8 cellular contexts compared by ENCODE assay signal in genomic region chr12:130041983-130042812, GRCh38.
A peak's percentile ranks its signal among the peaks of the same experiment; 100 is the strongest.
DNase-seq lines count a peak whose midpoint lies in the region; ATAC-seq and TF ChIP-seq lines count a peak whose summit lies in the region.

No MANE protein-coding gene starts in this region.

- peaks cover 21% of the 10 kb centered on the region for H3K27me3 Mint-ChIP-seq in activated CD8-positive, alpha-beta memory T cell treated with anti-CD3 and anti-CD28 coated beads, Interleukin-2, amount 10 ng/mL, durations not matched to agents 7 days and 5 days
- H3K27me3 Mint-ChIP-seq in activated CD4-positive, alpha-beta T cell treated with anti-CD3 and anti-CD28 coated beads, Interleukin-2, amount 10 ng/mL, durations not matched to agents 24 days and 14 days, result peaks cover 20% of the 10 kb centered on the region

- H3K36me3 ChIP-seq in psoas muscle (ENCODE audit: insufficient read depth in 1 of 2, low read depth in 1 of 2), result no peaks in the 10 kb centered on the region

- no peaks in the 10 kb centered on the region for H3K4me1 Mint-ChIP-seq in activated CD8-positive, alpha-beta memory T cell treated with anti-CD3 and anti-CD28 coated beads, Interleukin-2, amount 10 ng/mL, durations not matched to agents 7 days and 5 days
- peaks cover under 1% of the 10 kb centered on the region for H3K4me1 Mint-ChIP-seq in activated CD4-positive, alpha-beta T cell treated with anti-CD3 and anti-CD28 coated beads, Interleukin-2, amount 10 ng/mL, durations not matched to agents 24 days and 14 days

- DNase-seq in activated CD8-positive, alpha-beta memory T cell treated with anti-CD3 and anti-CD28 coated beads for 24 hours, result peak; percentile 75
- no peak for DNase-seq in activated CD8-positive, alpha-beta memory T cell treated with anti-CD3 and anti-CD28 coated beads, Interleukin-2, amount 10 ng/mL, durations not matched to agents 7 days and 5 days
- peak; percentile 79 for DNase-seq in activated CD4-positive, alpha-beta T cell treated with anti-CD3 and anti-CD28 coated beads, Interleukin-2, amount 10 ng/mL, durations not matched to agents 24 days and 14 days
- peak; percentile 35 for DNase-seq in germinal center (ENCODE audit: low spot score)
- DNase-seq in psoas muscle, result peak; percentile 38 to 68
- no peak for DNase-seq in SIG-M5 treated with dmso at 0.1 percent for 504 hours (lab: John Stamatoyannopoulos, UW; ENCODE audit: unreplicated experiment)

- H3K9me3 ChIP-seq in psoas muscle, result no peaks in the 10 kb centered on the region

- H3K9me3 Mint-ChIP-seq in activated CD8-positive, alpha-beta memory T cell treated with anti-CD3 and anti-CD28 coated beads, Interleukin-2, amount 10 ng/mL, durations not matched to agents 7 days and 5 days (ENCODE audit: low read depth), result peaks cover 10% of the 10 kb centered on the region
- peaks cover 8% of the 10 kb centered on the region for H3K9me3 Mint-ChIP-seq in activated CD4-positive, alpha-beta T cell treated with anti-CD3 and anti-CD28 coated beads, Interleukin-2, amount 10 ng/mL, durations not matched to agents 24 days and 14 days

- H3K4me1 ChIP-seq in psoas muscle, result no peaks in the 10 kb centered on the region

- H3K27ac ChIP-seq in psoas muscle, result no peak overlapping the region

- no peak overlapping the region for H3K4me3 ChIP-seq in psoas muscle

- H3K36me3 Mint-ChIP-seq in activated CD8-positive, alpha-beta memory T cell treated with anti-CD3 and anti-CD28 coated beads, Interleukin-2, amount 10 ng/mL, durations not matched to agents 7 days and 5 days, result peaks cover 7% of the 10 kb centered on the region
- H3K36me3 Mint-ChIP-seq in activated CD4-positive, alpha-beta T cell treated with anti-CD3 and anti-CD28 coated beads, Interleukin-2, amount 10 ng/mL, durations not matched to agents 24 days and 14 days (ENCODE audit: low read depth), result no peaks in the 10 kb centered on the region

- 6 to 10% (median 9%) methylated on average over 45 to 52 of the region's 52 CpGs for WGBS in psoas muscle, 3 donors

- no peak overlapping the region for H3K4me3 Mint-ChIP-seq in activated CD8-positive, alpha-beta memory T cell treated with anti-CD3 and anti-CD28 coated beads, Interleukin-2, amount 10 ng/mL, durations not matched to agents 7 days and 5 days
- H3K4me3 Mint-ChIP-seq in activated CD4-positive, alpha-beta T cell treated with anti-CD3 and anti-CD28 coated beads, Interleukin-2, amount 10 ng/mL, durations not matched to agents 24 days and 14 days, result no peak overlapping the region

- no peak for ATAC-seq in activated CD8-positive, alpha-beta memory T cell treated with anti-CD3 and anti-CD28 coated beads, Interleukin-2, amount 10 ng/mL, durations not matched to agents 7 days and 5 days
- no peak for ATAC-seq in psoas muscle
- no peak for ATAC-seq in GM19455 (IDR thresholded peaks at IDR 0.05; ENCODE audit: unreplicated experiment)
- ATAC-seq in GM21717 (IDR thresholded peaks at IDR 0.05; ENCODE audit: unreplicated experiment), result no peak

- CTCF ChIA-PET in activated CD8-positive, alpha-beta memory T cell treated with anti-CD3 and anti-CD28 coated beads, Interleukin-2, amount 10 ng/mL, durations not matched to agents 7 days and 5 days (lab: Charles Lee), result interaction anchor here (1.2 kb wide), 1 partner anchor 10 kb away, joined by 3 read pairs; no protein-coding TSS in a partner anchor

- H3K27ac Mint-ChIP-seq in activated CD8-positive, alpha-beta memory T cell treated with anti-CD3 and anti-CD28 coated beads, Interleukin-2, amount 10 ng/mL, durations not matched to agents 7 days and 5 days, result no peak overlapping the region
- H3K27ac Mint-ChIP-seq in activated CD4-positive, alpha-beta T cell treated with anti-CD3 and anti-CD28 coated beads, Interleukin-2, amount 10 ng/mL, durations not matched to agents 24 days and 14 days, result no peak overlapping the region

- intact Hi-C loops in activated CD4-positive, alpha-beta T cell treated with anti-CD3 and anti-CD28 coated beads, Interleukin-2, amount 10 ng/mL, durations not matched to agents 24 days and 14 days (cut with micrococcal nuclease), result no loop called here
- intact Hi-C loops in psoas muscle (cut with DNase I), result loop anchor here in 1 of 2 donors (10.0 kb wide), 1 partner anchor 703 kb away; no protein-coding TSS in a partner anchor

- H3K27me3 ChIP-seq in psoas muscle (ENCODE audit: insufficient read depth in 3 of 3, low read length in 2 of 3), result peaks cover 0 to 48% (median 5%) of the 10 kb centered on the region in 3 donors

- TF ChIP-seq CTCF in psoas muscle (IDR thresholded peaks at IDR 0.05), result peak; percentile 55

Comparison
In these comparisons a context has a peak if more than half of its experiments do, and no peak if none do; other contexts are left out.
1. DNase-seq: peak in activated CD8-positive, alpha-beta memory T cell treated with anti-CD3 and anti-CD28 coated beads for 24 hours (single experiment), activated CD4-positive, alpha-beta T cell treated with anti-CD3 and anti-CD28 coated beads, Interleukin-2, amount 10 ng/mL, durations not matched to agents 24 days and 14 days (single experiment), germinal center (single experiment) and psoas muscle (2 of 2); none in activated CD8-positive, alpha-beta memory T cell treated with anti-CD3 and anti-CD28 coated beads, Interleukin-2, amount 10 ng/mL, durations not matched to agents 7 days and 5 days (single experiment) and SIG-M5 treated with dmso at 0.1 percent for 504 hours (single experiment).